Comparison of ENCODE assay signal across 8 cellular contexts in genomic region chr15:31867536-31868442, GRCh38. TPM values are rescaled to one million over a fixed set of nuclear protein-coding genes. Genes with fewer than 3 reads are reported as not detected.
DNase-seq lines count a peak whose midpoint lies in the region; ATAC-seq and TF ChIP-seq lines count a peak whose summit lies in the region.

No MANE protein-coding gene starts in this region.

- H3K27ac Mint-ChIP-seq in osteocyte (ENCODE audit: unreplicated experiment) = no peak overlapping the region
- H3K27ac Mint-ChIP-seq in stimulated activated memory B cell treated with anti-CD40 and anti-IgM and Interleukin-4, amounts not matched to agents 10 μg/mL and 1 μg/mL and 100 μg/mL, for 72 hours = no peak overlapping the region

- 36 to 39% methylated on average over 24 of the region's 24 CpGs for WGBS in aorta, 2 donors

- TF ChIP-seq CTCF in foreskin fibroblast (IDR thresholded peaks at IDR 0.05; ENCODE audit: low read depth, low read length) = peak; percentile 70
- peak; percentile 66 for TF ChIP-seq CTCF in osteocyte (IDR thresholded peaks at IDR 0.05)

- H3K27ac ChIP-seq in aorta (ENCODE audit: low read depth in 1 of 2, low read length in 2 of 2) = no peak overlapping the region

- peaks cover 12% of the 10 kb centered on the region for H3K4me1 Mint-ChIP-seq in osteocyte (ENCODE audit: unreplicated experiment)
- H3K4me1 Mint-ChIP-seq in stimulated activated memory B cell treated with anti-CD40 and anti-IgM and Interleukin-4, amounts not matched to agents 10 μg/mL and 1 μg/mL and 100 μg/mL, for 72 hours = peaks cover 7% of the 10 kb centered on the region

- no peaks in the 10 kb centered on the region for H3K9me3 ChIP-seq in aorta (ENCODE audit: control insufficient read depth, low read length)

- intact Hi-C loops in aorta (cut with DNase I) = loop anchor here in 1 of 2 donors (10.0 kb wide), 1 partner anchor 543 kb away; the partner anchor contains the start of gene KLF13

- H3K36me3 ChIP-seq in aorta (ENCODE audit: control insufficient read depth in 1 of 2, insufficient read depth in 2 of 2, low read length in 1 of 2) = no peaks in the 10 kb centered on the region

- H3K4me3 ChIP-seq in foreskin fibroblast (ENCODE audit: low read depth in 1 of 2, low read length in 2 of 2) (no peak overlapping the region), aorta (ENCODE audit: low read length in 2 of 2) (no peak overlapping the region)

- H3K27me3 ChIP-seq in aorta (ENCODE audit: control insufficient read depth in 1 of 2, insufficient read depth in 2 of 2, low read length in 1 of 2) = no peaks in the 10 kb centered on the region

- peaks cover 9% of the 10 kb centered on the region for H3K27me3 Mint-ChIP-seq in osteocyte (ENCODE audit: unreplicated experiment)
- H3K27me3 Mint-ChIP-seq in stimulated activated memory B cell treated with anti-CD40 and anti-IgM and Interleukin-4, amounts not matched to agents 10 μg/mL and 1 μg/mL and 100 μg/mL, for 72 hours = peaks cover 7% of the 10 kb centered on the region

- H3K4me3 Mint-ChIP-seq in osteocyte (ENCODE audit: unreplicated experiment) = peak overlapping the region; percentile 36
- no peak overlapping the region for H3K4me3 Mint-ChIP-seq in stimulated activated memory B cell treated with anti-CD40 and anti-IgM and Interleukin-4, amounts not matched to agents 10 μg/mL and 1 μg/mL and 100 μg/mL, for 72 hours

- H3K4me1 ChIP-seq in aorta (ENCODE audit: control insufficient read depth in 1 of 2, insufficient read depth in 2 of 2, low read length in 2 of 2) = no peaks in the 10 kb centered on the region

- no peaks in the 10 kb centered on the region for H3K36me3 Mint-ChIP-seq in osteocyte (ENCODE audit: unreplicated experiment)
- no peaks in the 10 kb centered on the region for H3K36me3 Mint-ChIP-seq in stimulated activated memory B cell treated with anti-CD40 and anti-IgM and Interleukin-4, amounts not matched to agents 10 μg/mL and 1 μg/mL and 100 μg/mL, for 72 hours

- peak; percentile 55 for ATAC-seq in aorta (ENCODE audit: low FRiP score)
- no peak for ATAC-seq in stimulated activated memory B cell treated with anti-CD40 and anti-IgM and Interleukin-4, amounts not matched to agents 10 μg/mL and 1 μg/mL and 100 μg/mL, for 72 hours

- H3K9me3 Mint-ChIP-seq in osteocyte (ENCODE audit: unreplicated experiment) = no peaks in the 10 kb centered on the region
- peaks cover 3% of the 10 kb centered on the region for H3K9me3 Mint-ChIP-seq in stimulated activated memory B cell treated with anti-CD40 and anti-IgM and Interleukin-4, amounts not matched to agents 10 μg/mL and 1 μg/mL and 100 μg/mL, for 72 hours

- peak; percentile 51 for DNase-seq in COR-L47 (lab: John Stamatoyannopoulos, UW)
- peak in 47 of 76 experiments; percentile 1 to 57 (median 14) for DNase-seq in HUDEP-2 (lab: John Stamatoyannopoulos, UW; ENCODE audit: unreplicated experiment in 76 of 76)
- peak; percentile 67 for DNase-seq in OCI-M1 (lab: John Stamatoyannopoulos, UW)
- DNase-seq in activated T-helper 1 cell treated with anti-CD3 and anti-CD28 coated beads, Interleukin-2, amount 50 U/mL, for 16 hours (ENCODE audit: low read depth in 1 of 2, low spot score in 1 of 2) = peak; percentile 28 to 44
- DNase-seq in foreskin fibroblast = peak; percentile 15 to 63
- DNase-seq in osteocyte (ENCODE audit: extremely low spot score, unreplicated experiment) = no peak
- no peak for DNase-seq in aorta

RNA-seq across cellular contexts. Expression of gene OTUD7A, which starts 2.7 kb away (rescaled TPM):
- total RNA-seq in osteocyte (1.7 and 2.3 TPM in 2 replicates), aorta (1 to 10 TPM; 1.7 to 3.9 TPM)
- 1 to 10 TPM in 1 of 2 donors, under 1 TPM in 1; 0.87 to 1.8 TPM for polyA plus RNA-seq in aorta

Comparison
In these comparisons a context has a peak if more than half of its experiments do, and no peak if none do; other contexts are left out.
1. DNase-seq: peak in COR-L47 (single experiment), HUDEP-2 (47 of 76), OCI-M1 (single experiment), activated T-helper 1 cell treated with anti-CD3 and anti-CD28 coated beads, Interleukin-2, amount 50 U/mL, for 16 hours (2 of 2) and foreskin fibroblast (2 of 2); none in osteocyte (single experiment) and aorta (0 of 2).